In the genomic region with DNA sequence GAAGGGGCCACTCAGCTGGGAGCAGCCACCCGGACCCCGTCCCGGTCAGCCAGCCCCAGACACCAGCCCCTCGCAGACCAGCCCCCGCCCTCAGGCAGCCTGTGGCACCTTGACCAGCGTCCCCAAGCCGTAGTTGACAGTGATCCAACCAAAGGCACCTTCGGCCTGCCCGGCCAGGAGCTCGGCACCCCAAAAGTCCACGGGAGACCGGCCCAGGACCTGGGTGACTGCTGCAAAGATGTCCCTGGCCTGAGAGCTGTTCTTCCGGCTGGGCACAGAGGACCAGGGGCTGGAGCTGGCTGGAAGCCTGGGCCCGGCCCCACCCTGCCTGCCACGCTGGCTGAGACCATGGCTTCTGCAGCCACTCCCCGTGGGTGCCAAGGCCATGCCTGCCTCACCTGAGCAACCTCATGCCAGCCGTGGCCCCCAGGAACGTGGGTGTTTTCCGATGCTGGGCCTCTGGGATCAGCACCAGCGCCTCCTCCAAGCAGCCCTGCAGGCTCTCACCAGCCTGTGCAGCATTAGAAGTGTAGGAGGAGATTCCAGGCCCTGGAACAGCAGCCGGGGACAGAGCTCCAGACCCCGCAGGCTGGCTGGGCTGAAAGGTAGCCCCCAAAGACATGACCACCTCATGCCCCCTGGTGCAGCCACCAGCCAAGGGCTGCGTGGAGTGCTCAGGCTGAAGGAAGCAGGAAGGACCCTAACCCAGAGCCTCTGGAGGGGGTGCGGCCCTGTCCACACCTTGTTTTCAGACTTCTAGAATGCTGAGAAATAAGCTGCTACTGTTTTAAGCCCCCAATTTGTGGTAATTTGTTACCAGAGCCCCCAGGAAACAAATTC, we compare ENCODE assay signal across 24 cellular contexts. TPM values are rescaled to one million over a fixed set of nuclear protein-coding genes. Genes with fewer than 3 reads are reported as not detected.
DNase-seq lines count a peak whose midpoint lies in the region; ATAC-seq and TF ChIP-seq lines count a peak whose summit lies in the region.
"Had no signal": no experiment of that assay in that cellular context is flagged by ENCODE, and none has a peak within 500 bp of the region (broad histone marks: within the 10 kb centered on the region; RNA-seq: fewer than 3 reads in every experiment).

No MANE protein-coding gene starts in this region.

- H3K27ac Mint-ChIP-seq in activated naive CD8-positive, alpha-beta T cell treated with anti-CD3 and anti-CD28 coated beads, Interleukin-2, amount 50 U/mL, for 24 hours = no peak overlapping the region
- H3K27ac Mint-ChIP-seq in activated naive CD4-positive, alpha-beta T cell treated with anti-CD3 and anti-CD28 coated beads for 36 hours = no peak overlapping the region
- H3K27ac Mint-ChIP-seq: HFFc6; natural killer cell treated with Interleukin-12 subunit alpha and Interleukin-12 subunit beta and Interleukin-15 and Interleukin-18, amount 100 ng/mL, for 72 hours; stimulated activated naive B cell treated with anti-CD40 and anti-IgM and Interleukin-4, amounts not matched to agents 10 μg/mL and 1 μg/mL and 100 μg/mL, for 72 hours; T-helper 17 cell had no signal

- ATAC-seq in activated naive CD8-positive, alpha-beta T cell treated with anti-CD3 and anti-CD28 coated beads, Interleukin-2, amount 50 U/mL, for 24 hours = peak; percentile 18
- no peak for ATAC-seq in lower lobe of right lung
- ATAC-seq in HG02610 (IDR thresholded peaks at IDR 0.05; ENCODE audit: unreplicated experiment) = no peak
- ATAC-seq: natural killer cell treated with Interleukin-12 subunit alpha and Interleukin-12 subunit beta and Interleukin-15 and Interleukin-18, amount 100 ng/mL, for 72 hours; T-helper 17 cell had no signal

- peaks cover 10% of the 10 kb centered on the region for H3K4me1 ChIP-seq in lower lobe of right lung
- peaks cover 0 to 43% (median 13%) of the 10 kb centered on the region in 6 donors for H3K4me1 ChIP-seq in spleen

- H3K4me3 Mint-ChIP-seq in activated naive CD8-positive, alpha-beta T cell treated with anti-CD3 and anti-CD28 coated beads, Interleukin-2, amount 50 U/mL, for 24 hours = no peak overlapping the region
- H3K4me3 Mint-ChIP-seq in activated naive CD4-positive, alpha-beta T cell treated with anti-CD3 and anti-CD28 coated beads for 36 hours = no peak overlapping the region
- H3K4me3 Mint-ChIP-seq: HFFc6; natural killer cell treated with Interleukin-12 subunit alpha and Interleukin-12 subunit beta and Interleukin-15 and Interleukin-18, amount 100 ng/mL, for 72 hours; stimulated activated naive B cell treated with anti-CD40 and anti-IgM and Interleukin-4, amounts not matched to agents 10 μg/mL and 1 μg/mL and 100 μg/mL, for 72 hours; T-helper 17 cell had no signal

- DNase-seq in H7 (peak; percentile 56), lower lobe of right lung (peak; percentile 47), spleen (peak; percentile 65), NK-92 (lab: John Stamatoyannopoulos, UW; ENCODE audit: unreplicated experiment) (no peak)
- no peak for DNase-seq in activated naive CD8-positive, alpha-beta T cell treated with anti-CD3 and anti-CD28 coated beads, Interleukin-2, amount 50 U/mL, for 24 hours
- no peak for DNase-seq in activated naive CD4-positive, alpha-beta T cell treated with anti-CD3 and anti-CD28 coated beads for 36 hours
- DNase-seq: activated CD4-positive, alpha-beta T cell treated with anti-CD3 and anti-CD28 coated beads for 4 hours; DMS79; NCI-H1105; NCI-H2029; NCI-H82; stimulated activated naive B cell treated with anti-CD40 and anti-IgM and Interleukin-4, amounts not matched to agents 10 μg/mL and 1 μg/mL and 100 μg/mL, for 72 hours had no signal

- peaks cover 2% of the 10 kb centered on the region for H3K4me1 Mint-ChIP-seq in activated naive CD8-positive, alpha-beta T cell treated with anti-CD3 and anti-CD28 coated beads, Interleukin-2, amount 50 U/mL, for 24 hours
- H3K4me1 Mint-ChIP-seq in activated naive CD4-positive, alpha-beta T cell treated with anti-CD3 and anti-CD28 coated beads for 36 hours (ENCODE audit: low read depth) = peaks cover 2% of the 10 kb centered on the region

- CTCF ChIA-PET in activated naive CD4-positive, alpha-beta T cell treated with anti-CD3 and anti-CD28 coated beads for 36 hours (lab: Charles Lee) = no interaction called here

- no peak overlapping the region for H3K4me3 ChIP-seq in H7 (ENCODE audit: insufficient read depth, low read depth, low read length)
- no peak overlapping the region for H3K4me3 ChIP-seq in lower lobe of right lung
- H3K4me3 ChIP-seq in spleen = no peak overlapping the region
- H3K4me3 ChIP-seq: body of pancreas, esophagus muscularis mucosa, gastroesophageal sphincter, GM12878, pancreas, SJSA1 had no signal

- H3K27ac ChIP-seq in lower lobe of right lung = no peak overlapping the region
- no peak overlapping the region for H3K27ac ChIP-seq in spleen
- H3K27ac ChIP-seq: esophagus muscularis mucosa, gastroesophageal sphincter, SJSA1 had no signal

- intact Hi-C loops in lower lobe of right lung (cut with DNase I) (no loop called here), spleen (cut with DNase I; ENCODE audit: low total_unique reads) (no loop called here)
- intact Hi-C loops in activated naive CD4-positive, alpha-beta T cell treated with anti-CD3 and anti-CD28 coated beads for 36 hours (cut with micrococcal nuclease) = no loop called here

- TF ChIP-seq CTCF in lower lobe of right lung (IDR thresholded peaks at IDR 0.05) = no peak
- TF ChIP-seq CTCF in spleen (IDR thresholded peaks at IDR 0.05 in 8 of 11, conservative IDR thresholded peaks at IDR 0.05 in 3 of 11) = no peak

- H3K9me3 ChIP-seq in lower lobe of right lung = no peaks in the 10 kb centered on the region
- no peaks in the 10 kb centered on the region for H3K9me3 ChIP-seq in spleen
- H3K9me3 ChIP-seq: body of pancreas, esophagus muscularis mucosa, gastroesophageal sphincter, pancreas, SJSA1 had no signal

- H3K27me3 Mint-ChIP-seq in activated naive CD8-positive, alpha-beta T cell treated with anti-CD3 and anti-CD28 coated beads, Interleukin-2, amount 50 U/mL, for 24 hours = peaks cover 2% of the 10 kb centered on the region
- peaks cover 5% of the 10 kb centered on the region for H3K27me3 Mint-ChIP-seq in activated naive CD4-positive, alpha-beta T cell treated with anti-CD3 and anti-CD28 coated beads for 36 hours (ENCODE audit: low read depth)

- TF ChIP-seq POLR2A in spleen (IDR thresholded peaks at IDR 0.05) = no peak

- H3K36me3 ChIP-seq in H7 (replicated peaks; ENCODE audit: control insufficient read depth, insufficient read depth, low read length) = no peaks in the 10 kb centered on the region
- no peaks in the 10 kb centered on the region for H3K36me3 ChIP-seq in lower lobe of right lung
- H3K36me3 ChIP-seq in spleen = no peaks in the 10 kb centered on the region
- H3K36me3 ChIP-seq: esophagus muscularis mucosa, gastroesophageal sphincter, pancreas, SJSA1 had no signal

- H3K9me3 Mint-ChIP-seq in activated naive CD8-positive, alpha-beta T cell treated with anti-CD3 and anti-CD28 coated beads, Interleukin-2, amount 50 U/mL, for 24 hours = no peaks in the 10 kb centered on the region
- no peaks in the 10 kb centered on the region for H3K9me3 Mint-ChIP-seq in activated naive CD4-positive, alpha-beta T cell treated with anti-CD3 and anti-CD28 coated beads for 36 hours
- H3K9me3 Mint-ChIP-seq: HFFc6; natural killer cell treated with Interleukin-12 subunit alpha and Interleukin-12 subunit beta and Interleukin-15 and Interleukin-18, amount 100 ng/mL, for 72 hours; stimulated activated naive B cell treated with anti-CD40 and anti-IgM and Interleukin-4, amounts not matched to agents 10 μg/mL and 1 μg/mL and 100 μg/mL, for 72 hours had no signal

- H3K27me3 ChIP-seq in H7 (ENCODE audit: control insufficient read depth, insufficient read depth, low read length) (peaks cover 1% of the 10 kb centered on the region; the same call in 1 of the 2 replicates), lower lobe of right lung (ENCODE audit: low read depth) (peaks cover 6% of the 10 kb centered on the region), spleen (replicated peaks in 1 of 7) (peaks cover 0 to 77% (median 9%) of the 10 kb centered on the region in 7 donors)
- H3K27me3 ChIP-seq: body of pancreas, pancreas had no signal

- 72 to 88% (median 75%) methylated on average over 4 to 24 of the region's 24 CpGs for WGBS in spleen, 5 donors

- H3K36me3 Mint-ChIP-seq in activated naive CD8-positive, alpha-beta T cell treated with anti-CD3 and anti-CD28 coated beads, Interleukin-2, amount 50 U/mL, for 24 hours (ENCODE audit: low read depth) = no peaks in the 10 kb centered on the region
- H3K36me3 Mint-ChIP-seq in activated naive CD4-positive, alpha-beta T cell treated with anti-CD3 and anti-CD28 coated beads for 36 hours (ENCODE audit: low read depth) = no peaks in the 10 kb centered on the region
- H3K36me3 Mint-ChIP-seq: natural killer cell treated with Interleukin-12 subunit alpha and Interleukin-12 subunit beta and Interleukin-15 and Interleukin-18, amount 100 ng/mL, for 72 hours; stimulated activated naive B cell treated with anti-CD40 and anti-IgM and Interleukin-4, amounts not matched to agents 10 μg/mL and 1 μg/mL and 100 μg/mL, for 72 hours had no signal

RNA-seq across cellular contexts. Expression of a gene that starts 4.2 kb away (rescaled TPM):
- total RNA-seq in H7 (2014; rRNA removed; shearing (Covaris generic)) = 0.55 and 0.76 TPM in 2 replicates
- 0.15 TPM for total RNA-seq in lower lobe of right lung
- total RNA-seq in spleen = under 1 TPM in 3 of 7 donors, not detected in 4; 0.26 to 0.37 (median 0.28) TPM
- polyA plus RNA-seq in spleen = under 1 TPM; 0.07 to 0.10 (median 0.09) TPM
- total RNA-seq in activated naive CD4-positive, alpha-beta T cell treated with anti-CD3 and anti-CD28 coated beads for 36 hours = not detected
- total RNA-seq: esophagus muscularis mucosa; GM12878; HFFc6; natural killer cell treated with Interleukin-12 subunit alpha and Interleukin-12 subunit beta and Interleukin-15 and Interleukin-18, amount 100 ng/mL, for 72 hours; PC-3; SJSA1; skeletal muscle tissue; T-helper 17 cell had no signal
- polyA plus RNA-seq: GM12878 had no signal

RNA-seq across cellular contexts. Expression of a gene that starts 13.8 kb away (rescaled TPM):
- 0.78 and 1.0 TPM in 2 replicates for total RNA-seq in H7 (2014; rRNA removed; shearing (Covaris generic))
- total RNA-seq in lower lobe of right lung (6.9 TPM), spleen (10 to 100 TPM in 2 of 7 donors, 1 to 10 TPM in 5; 1.9 to 15.0 (median 5.3) TPM)
- polyA plus RNA-seq in spleen = 10 to 100 TPM in 1 of 3 donors, 1 to 10 TPM in 2; 3.2 to 10.7 (median 7.8) TPM
- 1 to 10 TPM; 1.0 to 1.2 TPM for total RNA-seq in activated naive CD4-positive, alpha-beta T cell treated with anti-CD3 and anti-CD28 coated beads for 36 hours
- total RNA-seq: GM12878, SJSA1 had no signal

RNA-seq across cellular contexts. Expression of a gene that starts 14.0 kb away (rescaled TPM):
- total RNA-seq in H7 (2014; rRNA removed; shearing (Covaris generic)) = 7.0 and 15.7 TPM in 2 replicates
- total RNA-seq in lower lobe of right lung = 25.2 TPM
- 10 to 100 TPM; 14.5 to 52.8 (median 29.8) TPM for total RNA-seq in spleen
- polyA plus RNA-seq in spleen = 10 to 100 TPM; 15.6 to 62.3 (median 43.4) TPM
- 10 to 100 TPM; 11.2 to 12.7 TPM for total RNA-seq in activated naive CD4-positive, alpha-beta T cell treated with anti-CD3 and anti-CD28 coated beads for 36 hours

RNA-seq across cellular contexts. Expression of a gene that starts 22.2 kb away (rescaled TPM):
- total RNA-seq in H7 (2014; rRNA removed; shearing (Covaris generic)) = 37.9 and 39.0 TPM in 2 replicates
- 20.7 TPM for total RNA-seq in lower lobe of right lung
- total RNA-seq in spleen = 10 to 100 TPM; 21.8 to 39.0 (median 25.5) TPM
- polyA plus RNA-seq in spleen = 10 to 100 TPM; 21.8 to 49.3 (median 26.7) TPM
- total RNA-seq in activated naive CD4-positive, alpha-beta T cell treated with anti-CD3 and anti-CD28 coated beads for 36 hours = 10 to 100 TPM; 33.2 to 35.7 TPM

Comparison
In these comparisons a context has a peak if more than half of its experiments do, and no peak if none do; other contexts are left out.
1. DNase-seq: peak in H7 (single experiment), lower lobe of right lung (single experiment) and spleen (single experiment); none in activated naive CD8-positive, alpha-beta T cell treated with anti-CD3 and anti-CD28 coated beads, Interleukin-2, amount 50 U/mL, for 24 hours (single experiment), activated naive CD4-positive, alpha-beta T cell treated with anti-CD3 and anti-CD28 coated beads for 36 hours (single experiment) and NK-92 (single experiment).